Comparison of ENCODE assay signal across 1 cellular context in the genomic region with DNA sequence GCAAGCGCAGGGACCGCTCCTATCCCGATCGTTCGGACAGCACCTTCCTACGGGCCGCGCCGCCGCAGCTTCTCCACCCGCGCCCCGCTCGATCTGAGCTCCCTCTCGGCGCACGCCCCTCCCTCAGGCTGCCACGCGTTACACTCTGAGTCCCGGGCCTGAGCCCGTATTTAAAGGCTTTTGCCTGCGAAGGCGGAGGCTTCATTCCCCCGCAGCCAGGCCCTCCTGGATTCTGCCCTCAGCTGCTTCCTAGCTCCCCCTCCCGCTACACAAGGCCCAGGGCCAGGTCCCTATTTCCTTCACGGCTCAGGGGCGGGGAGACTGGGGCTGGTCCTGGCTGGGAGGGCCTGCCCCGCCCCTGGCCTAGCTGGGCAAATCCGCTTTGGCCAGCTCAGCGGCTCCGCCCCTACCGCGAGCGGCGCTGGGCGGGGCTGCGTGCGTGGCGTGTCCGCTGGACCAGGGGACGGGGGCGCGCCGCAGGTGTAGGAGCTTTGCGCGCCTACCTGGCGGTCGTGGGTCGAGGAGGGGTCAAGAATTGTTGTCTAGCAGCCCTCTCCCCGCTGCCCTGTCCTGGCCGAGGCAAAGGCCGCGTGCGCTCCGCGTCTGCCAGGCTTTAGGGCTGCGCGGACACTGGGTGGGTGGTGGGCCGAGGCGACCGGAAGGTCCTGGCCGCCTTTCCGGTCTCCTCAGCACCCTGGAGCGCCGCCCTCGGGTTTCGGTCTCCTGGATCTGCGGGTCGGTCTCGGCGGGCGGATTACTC.
TF ChIP-seq lines count a peak whose summit lies in the region.

A gene (minus strand): TSS at position 144 of the 760 bp plus-strand sequence. CDS start 5,927 bp downstream, outside the sequence.

TF ChIP-seq in HepG2, 621 proteins besides CTCF, POLR2A, EP300 and RAD21 (continued from another document and continues in another):
- TF ChIP-seq SNAI1 (CRISPR knock-in tag; IDR thresholded peaks at IDR 0.05; ENCODE audit: borderline replicate concordance) = no peak
- 0 out of 2 replicates have a peak, but pooled peaks have one; percentile 18 for TF ChIP-seq ZNF839 (CRISPR knock-in tag; IDR thresholded peaks at IDR 0.05; ENCODE audit: borderline replicate concordance)
- 0 out of 2 replicates have a peak, but pooled peaks have one; percentile 71 for TF ChIP-seq NFATC3 (CRISPR knock-in tag; IDR thresholded peaks at IDR 0.05)
- peak; percentile 44; the same call in 1 of the 2 replicates for TF ChIP-seq MIXL1 (CRISPR knock-in tag; IDR thresholded peaks at IDR 0.05)
- TF ChIP-seq, protein P1, sequence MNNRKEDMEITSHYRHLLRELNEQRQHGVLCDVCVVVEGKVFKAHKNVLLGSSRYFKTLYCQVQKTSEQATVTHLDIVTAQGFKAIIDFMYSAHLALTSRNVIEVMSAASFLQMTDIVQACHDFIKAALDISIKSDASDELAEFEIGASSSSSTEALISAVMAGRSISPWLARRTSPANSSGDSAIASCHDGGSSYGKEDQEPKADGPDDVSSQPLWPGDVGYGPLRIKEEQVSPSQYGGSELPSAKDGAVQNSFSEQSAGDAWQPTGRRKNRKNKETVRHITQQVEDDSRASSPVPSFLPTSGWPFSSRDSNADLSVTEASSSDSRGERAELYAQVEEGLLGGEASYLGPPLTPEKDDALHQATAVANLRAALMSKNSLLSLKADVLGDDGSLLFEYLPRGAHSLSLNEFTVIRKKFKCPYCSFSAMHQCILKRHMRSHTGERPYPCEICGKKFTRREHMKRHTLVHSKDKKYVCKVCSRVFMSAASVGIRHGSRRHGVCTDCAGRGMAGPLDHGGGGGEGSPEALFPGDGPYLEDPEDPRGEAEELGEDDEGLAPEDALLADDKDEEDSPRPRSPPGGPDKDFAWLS (CRISPR knock-in tag; IDR thresholded peaks at IDR 0.05; ENCODE audit: borderline replicate concordance) = no peak
- TF ChIP-seq PAF1 (CRISPR knock-in tag; IDR thresholded peaks at IDR 0.05) = no peak
- TF ChIP-seq ZNF709 (CRISPR knock-in tag; IDR thresholded peaks at IDR 0.05) = peak; percentile 96
- peak; percentile 69 for TF ChIP-seq ISL2 (CRISPR knock-in tag; IDR thresholded peaks at IDR 0.05)
- TF ChIP-seq, protein P2, sequence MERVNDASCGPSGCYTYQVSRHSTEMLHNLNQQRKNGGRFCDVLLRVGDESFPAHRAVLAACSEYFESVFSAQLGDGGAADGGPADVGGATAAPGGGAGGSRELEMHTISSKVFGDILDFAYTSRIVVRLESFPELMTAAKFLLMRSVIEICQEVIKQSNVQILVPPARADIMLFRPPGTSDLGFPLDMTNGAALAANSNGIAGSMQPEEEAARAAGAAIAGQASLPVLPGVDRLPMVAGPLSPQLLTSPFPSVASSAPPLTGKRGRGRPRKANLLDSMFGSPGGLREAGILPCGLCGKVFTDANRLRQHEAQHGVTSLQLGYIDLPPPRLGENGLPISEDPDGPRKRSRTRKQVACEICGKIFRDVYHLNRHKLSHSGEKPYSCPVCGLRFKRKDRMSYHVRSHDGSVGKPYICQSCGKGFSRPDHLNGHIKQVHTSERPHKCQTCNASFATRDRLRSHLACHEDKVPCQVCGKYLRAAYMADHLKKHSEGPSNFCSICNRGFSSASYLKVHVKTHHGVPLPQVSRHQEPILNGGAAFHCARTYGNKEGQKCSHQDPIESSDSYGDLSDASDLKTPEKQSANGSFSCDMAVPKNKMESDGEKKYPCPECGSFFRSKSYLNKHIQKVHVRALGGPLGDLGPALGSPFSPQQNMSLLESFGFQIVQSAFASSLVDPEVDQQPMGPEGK (CRISPR knock-in tag; IDR thresholded peaks at IDR 0.05) = peak; percentile 86
- TF ChIP-seq ZNF570 (CRISPR knock-in tag; IDR thresholded peaks at IDR 0.05; ENCODE audit: borderline replicate concordance) = no peak
- TF ChIP-seq, protein P3, sequence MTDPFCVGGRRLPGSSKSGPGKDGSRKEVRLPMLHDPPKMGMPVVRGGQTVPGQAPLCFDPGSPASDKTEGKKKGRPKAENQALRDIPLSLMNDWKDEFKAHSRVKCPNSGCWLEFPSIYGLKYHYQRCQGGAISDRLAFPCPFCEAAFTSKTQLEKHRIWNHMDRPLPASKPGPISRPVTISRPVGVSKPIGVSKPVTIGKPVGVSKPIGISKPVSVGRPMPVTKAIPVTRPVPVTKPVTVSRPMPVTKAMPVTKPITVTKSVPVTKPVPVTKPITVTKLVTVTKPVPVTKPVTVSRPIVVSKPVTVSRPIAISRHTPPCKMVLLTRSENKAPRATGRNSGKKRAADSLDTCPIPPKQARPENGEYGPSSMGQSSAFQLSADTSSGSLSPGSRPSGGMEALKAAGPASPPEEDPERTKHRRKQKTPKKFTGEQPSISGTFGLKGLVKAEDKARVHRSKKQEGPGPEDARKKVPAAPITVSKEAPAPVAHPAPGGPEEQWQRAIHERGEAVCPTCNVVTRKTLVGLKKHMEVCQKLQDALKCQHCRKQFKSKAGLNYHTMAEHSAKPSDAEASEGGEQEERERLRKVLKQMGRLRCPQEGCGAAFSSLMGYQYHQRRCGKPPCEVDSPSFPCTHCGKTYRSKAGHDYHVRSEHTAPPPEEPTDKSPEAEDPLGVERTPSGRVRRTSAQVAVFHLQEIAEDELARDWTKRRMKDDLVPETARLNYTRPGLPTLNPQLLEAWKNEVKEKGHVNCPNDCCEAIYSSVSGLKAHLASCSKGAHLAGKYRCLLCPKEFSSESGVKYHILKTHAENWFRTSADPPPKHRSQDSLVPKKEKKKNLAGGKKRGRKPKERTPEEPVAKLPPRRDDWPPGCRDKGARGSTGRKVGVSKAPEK (CRISPR knock-in tag; IDR thresholded peaks at IDR 0.05; ENCODE audit: borderline replicate concordance) = peak; percentile 17; the same call in 1 of the 2 replicates
- TF ChIP-seq LCORL (IDR thresholded peaks at IDR 0.05) = no peak
- peak; percentile 69; the same call in 1 of the 2 replicates for TF ChIP-seq LCORL (CRISPR knock-in tag; IDR thresholded peaks at IDR 0.05)
- TF ChIP-seq, protein P4, sequence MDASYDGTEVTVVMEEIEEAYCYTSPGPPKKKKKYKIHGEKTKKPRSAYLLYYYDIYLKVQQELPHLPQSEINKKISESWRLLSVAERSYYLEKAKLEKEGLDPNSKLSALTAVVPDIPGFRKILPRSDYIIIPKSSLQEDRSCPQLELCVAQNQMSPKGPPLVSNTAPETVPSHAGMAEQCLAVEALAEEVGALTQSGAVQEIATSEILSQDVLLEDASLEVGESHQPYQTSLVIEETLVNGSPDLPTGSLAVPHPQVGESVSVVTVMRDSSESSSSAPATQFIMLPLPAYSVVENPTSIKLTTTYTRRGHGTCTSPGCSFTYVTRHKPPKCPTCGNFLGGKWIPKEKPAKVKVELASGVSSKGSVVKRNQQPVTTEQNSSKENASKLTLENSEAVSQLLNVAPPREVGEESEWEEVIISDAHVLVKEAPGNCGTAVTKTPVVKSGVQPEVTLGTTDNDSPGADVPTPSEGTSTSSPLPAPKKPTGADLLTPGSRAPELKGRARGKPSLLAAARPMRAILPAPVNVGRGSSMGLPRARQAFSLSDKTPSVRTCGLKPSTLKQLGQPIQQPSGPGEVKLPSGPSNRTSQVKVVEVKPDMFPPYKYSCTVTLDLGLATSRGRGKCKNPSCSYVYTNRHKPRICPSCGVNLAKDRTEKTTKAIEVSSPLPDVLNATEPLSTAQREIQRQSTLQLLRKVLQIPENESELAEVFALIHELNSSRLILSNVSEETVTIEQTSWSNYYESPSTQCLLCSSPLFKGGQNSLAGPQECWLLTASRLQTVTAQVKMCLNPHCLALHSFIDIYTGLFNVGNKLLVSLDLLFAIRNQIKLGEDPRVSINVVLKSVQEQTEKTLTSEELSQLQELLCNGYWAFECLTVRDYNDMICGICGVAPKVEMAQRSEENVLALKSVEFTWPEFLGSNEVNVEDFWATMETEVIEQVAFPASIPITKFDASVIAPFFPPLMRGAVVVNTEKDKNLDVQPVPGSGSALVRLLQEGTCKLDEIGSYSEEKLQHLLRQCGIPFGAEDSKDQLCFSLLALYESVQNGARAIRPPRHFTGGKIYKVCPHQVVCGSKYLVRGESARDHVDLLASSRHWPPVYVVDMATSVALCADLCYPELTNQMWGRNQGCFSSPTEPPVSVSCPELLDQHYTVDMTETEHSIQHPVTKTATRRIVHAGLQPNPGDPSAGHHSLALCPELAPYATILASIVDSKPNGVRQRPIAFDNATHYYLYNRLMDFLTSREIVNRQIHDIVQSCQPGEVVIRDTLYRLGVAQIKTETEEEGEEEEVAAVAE (CRISPR knock-in tag; IDR thresholded peaks at IDR 0.05; ENCODE audit: borderline replicate concordance) = peak; percentile 76
- peak; percentile 83; the same call in 1 of the 2 replicates for TF ChIP-seq SP1 (IDR thresholded peaks at IDR 0.05)
- peak; percentile 95 for TF ChIP-seq SP1 (CRISPR knock-in tag; IDR thresholded peaks at IDR 0.05)
- TF ChIP-seq CCAR2 (optimal IDR thresholded peaks at IDR 0.05; ENCODE audit: low read depth, low read length) = no peak
- peak; percentile 73 for TF ChIP-seq HNRNPH1 (optimal IDR thresholded peaks at IDR 0.05; ENCODE audit: low read depth, low read length)
- TF ChIP-seq, protein P5, sequence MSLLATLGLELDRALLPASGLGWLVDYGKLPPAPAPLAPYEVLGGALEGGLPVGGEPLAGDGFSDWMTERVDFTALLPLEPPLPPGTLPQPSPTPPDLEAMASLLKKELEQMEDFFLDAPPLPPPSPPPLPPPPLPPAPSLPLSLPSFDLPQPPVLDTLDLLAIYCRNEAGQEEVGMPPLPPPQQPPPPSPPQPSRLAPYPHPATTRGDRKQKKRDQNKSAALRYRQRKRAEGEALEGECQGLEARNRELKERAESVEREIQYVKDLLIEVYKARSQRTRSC (CRISPR knock-in tag; IDR thresholded peaks at IDR 0.05; ENCODE audit: low read depth) = 0 out of 2 replicates have a peak, but pooled peaks have one; percentile 42
- TF ChIP-seq, protein P6, sequence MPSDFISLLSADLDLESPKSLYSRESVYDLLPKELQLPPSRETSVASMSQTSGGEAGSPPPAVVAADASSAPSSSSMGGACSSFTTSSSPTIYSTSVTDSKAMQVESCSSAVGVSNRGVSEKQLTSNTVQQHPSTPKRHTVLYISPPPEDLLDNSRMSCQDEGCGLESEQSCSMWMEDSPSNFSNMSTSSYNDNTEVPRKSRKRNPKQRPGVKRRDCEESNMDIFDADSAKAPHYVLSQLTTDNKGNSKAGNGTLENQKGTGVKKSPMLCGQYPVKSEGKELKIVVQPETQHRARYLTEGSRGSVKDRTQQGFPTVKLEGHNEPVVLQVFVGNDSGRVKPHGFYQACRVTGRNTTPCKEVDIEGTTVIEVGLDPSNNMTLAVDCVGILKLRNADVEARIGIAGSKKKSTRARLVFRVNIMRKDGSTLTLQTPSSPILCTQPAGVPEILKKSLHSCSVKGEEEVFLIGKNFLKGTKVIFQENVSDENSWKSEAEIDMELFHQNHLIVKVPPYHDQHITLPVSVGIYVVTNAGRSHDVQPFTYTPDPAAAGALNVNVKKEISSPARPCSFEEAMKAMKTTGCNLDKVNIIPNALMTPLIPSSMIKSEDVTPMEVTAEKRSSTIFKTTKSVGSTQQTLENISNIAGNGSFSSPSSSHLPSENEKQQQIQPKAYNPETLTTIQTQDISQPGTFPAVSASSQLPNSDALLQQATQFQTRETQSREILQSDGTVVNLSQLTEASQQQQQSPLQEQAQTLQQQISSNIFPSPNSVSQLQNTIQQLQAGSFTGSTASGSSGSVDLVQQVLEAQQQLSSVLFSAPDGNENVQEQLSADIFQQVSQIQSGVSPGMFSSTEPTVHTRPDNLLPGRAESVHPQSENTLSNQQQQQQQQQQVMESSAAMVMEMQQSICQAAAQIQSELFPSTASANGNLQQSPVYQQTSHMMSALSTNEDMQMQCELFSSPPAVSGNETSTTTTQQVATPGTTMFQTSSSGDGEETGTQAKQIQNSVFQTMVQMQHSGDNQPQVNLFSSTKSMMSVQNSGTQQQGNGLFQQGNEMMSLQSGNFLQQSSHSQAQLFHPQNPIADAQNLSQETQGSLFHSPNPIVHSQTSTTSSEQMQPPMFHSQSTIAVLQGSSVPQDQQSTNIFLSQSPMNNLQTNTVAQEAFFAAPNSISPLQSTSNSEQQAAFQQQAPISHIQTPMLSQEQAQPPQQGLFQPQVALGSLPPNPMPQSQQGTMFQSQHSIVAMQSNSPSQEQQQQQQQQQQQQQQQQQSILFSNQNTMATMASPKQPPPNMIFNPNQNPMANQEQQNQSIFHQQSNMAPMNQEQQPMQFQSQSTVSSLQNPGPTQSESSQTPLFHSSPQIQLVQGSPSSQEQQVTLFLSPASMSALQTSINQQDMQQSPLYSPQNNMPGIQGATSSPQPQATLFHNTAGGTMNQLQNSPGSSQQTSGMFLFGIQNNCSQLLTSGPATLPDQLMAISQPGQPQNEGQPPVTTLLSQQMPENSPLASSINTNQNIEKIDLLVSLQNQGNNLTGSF (CRISPR knock-in tag; IDR thresholded peaks at IDR 0.05) = 0 out of 2 replicates have a peak, but pooled peaks have one; percentile 59
- peak; percentile 23; the same call in 1 of the 2 replicates for TF ChIP-seq ZNF292 (CRISPR knock-in tag; IDR thresholded peaks at IDR 0.05; ENCODE audit: borderline replicate concordance, low read depth)
- peak; percentile 39; the same call in 1 of the 2 replicates for TF ChIP-seq KLF12 (CRISPR knock-in tag; IDR thresholded peaks at IDR 0.05; ENCODE audit: borderline replicate concordance)
- peak; percentile 80; the same call in 1 of the 2 replicates for TF ChIP-seq AHR (CRISPR knock-in tag; IDR thresholded peaks at IDR 0.05)
- TF ChIP-seq FOSL2 (CRISPR knock-in tag; IDR thresholded peaks at IDR 0.05) = peak; percentile 46
- 0 out of 2 replicates have a peak, but pooled peaks have one; percentile 78 for TF ChIP-seq ZNF558 (CRISPR knock-in tag; IDR thresholded peaks at IDR 0.05; ENCODE audit: borderline replicate concordance)
- peak; percentile 61 for TF ChIP-seq U2AF1 (optimal IDR thresholded peaks at IDR 0.05; ENCODE audit: low read depth, low read length)
- peak; percentile 98 for TF ChIP-seq ZSCAN31 (CRISPR knock-in tag; IDR thresholded peaks at IDR 0.05; ENCODE audit: low read depth)
- TF ChIP-seq GLI4 (CRISPR knock-in tag; IDR thresholded peaks at IDR 0.05; ENCODE audit: borderline replicate concordance) = peak; percentile 33; the same call in 1 of the 2 replicates
- no peak for TF ChIP-seq MZF1 (CRISPR knock-in tag; IDR thresholded peaks at IDR 0.05; ENCODE audit: borderline replicate concordance)
- no peak for TF ChIP-seq MTF2 (CRISPR knock-in tag; IDR thresholded peaks at IDR 0.05; ENCODE audit: borderline replicate concordance)
- peak; percentile 82; the same call in 1 of the 2 replicates for TF ChIP-seq ZNF441 (CRISPR knock-in tag; IDR thresholded peaks at IDR 0.05; ENCODE audit: borderline replicate concordance)
- peak; percentile 51; the same call in 1 of the 2 replicates for TF ChIP-seq ZIK1 (CRISPR knock-in tag; IDR thresholded peaks at IDR 0.05; ENCODE audit: borderline replicate concordance, low read depth)
- TF ChIP-seq ZBTB7B (CRISPR knock-in tag; IDR thresholded peaks at IDR 0.05) = no peak; the same call in 1 of the 2 replicates
- TF ChIP-seq CBX5 (CRISPR knock-in tag; IDR thresholded peaks at IDR 0.05; ENCODE audit: borderline replicate concordance) = peak; percentile 22; the same call in 1 of the 2 replicates
- TF ChIP-seq SIN3B (IDR thresholded peaks at IDR 0.05; ENCODE audit: low read length) = peak; percentile 67
